ENCODE assay signal across 8 cellular contexts in the genomic region with DNA sequence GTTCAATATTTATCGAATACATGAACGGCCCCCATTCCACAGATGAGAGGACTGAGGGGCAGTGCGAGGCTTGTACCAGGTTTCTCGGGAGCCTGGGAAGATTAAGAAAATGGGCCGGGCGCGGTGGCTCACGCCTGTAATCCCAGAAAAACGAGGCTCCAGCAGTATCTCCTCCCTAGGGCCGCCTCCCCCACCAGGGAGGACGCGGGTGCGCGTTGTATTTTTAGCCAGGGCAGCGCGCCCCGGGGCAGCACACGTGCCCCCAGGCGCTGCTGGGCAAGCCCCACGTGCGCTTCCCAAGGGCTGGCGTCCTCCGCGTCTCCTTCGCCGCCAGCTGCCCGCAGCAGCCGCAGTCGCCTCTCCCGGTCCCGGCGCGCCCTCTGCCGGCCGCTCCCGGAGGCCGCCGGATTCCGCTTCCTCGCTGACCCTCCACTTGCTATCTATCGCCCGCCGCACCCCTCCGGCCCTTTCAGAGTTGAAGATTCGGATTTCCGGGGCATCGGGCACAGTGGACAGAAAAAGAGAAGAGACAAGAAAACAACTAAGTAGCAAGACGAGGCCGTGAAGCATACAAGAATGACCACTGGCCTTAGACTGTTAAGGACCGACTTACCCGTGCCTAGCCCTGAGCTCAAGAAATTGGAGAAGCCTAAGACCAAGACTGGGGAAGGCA. TPM values are rescaled to one million over a fixed set of nuclear protein-coding genes. Genes with fewer than 3 reads are reported as not detected.
DNase-seq lines count a peak whose midpoint lies in the region; ATAC-seq and TF ChIP-seq lines count a peak whose summit lies in the region.

No MANE protein-coding gene starts in this region.

- H3K36me3 Mint-ChIP-seq in WTC11 = no peaks in the 10 kb centered on the region

- no peak overlapping the region for H3K27ac Mint-ChIP-seq in WTC11

- peaks cover 76% of the 10 kb centered on the region for H3K27me3 Mint-ChIP-seq in WTC11 (ENCODE audit: low read depth)

- in situ Hi-C loops in ACHN (cut with HindIII; ENCODE audit: low pct_ligation_motif_present, low pct_unique_long_range_greater_than_20kb, low sequenced_read_pairs) (no loop called here), GM13977 (cut with MboI; ENCODE audit: low pct_unique_long_range_greater_than_20kb, low sequenced_read_pairs, unreplicated experiment) (loop anchor here (10.0 kb wide), 1 partner anchor 242 kb away; no protein-coding TSS in a partner anchor)

- DNase-seq in ACHN = peak; percentile 86
- peak; percentile 89 for DNase-seq in GM13977 (ENCODE audit: low spot score)
- DNase-seq in NCI-H2171 treated with DMSO at 0.1 percent for 48 hours (lab: John Stamatoyannopoulos, UW) = peak; percentile 69
- peak; percentile 94 for DNase-seq in WTC11 (ENCODE audit: low spot score)
- DNase-seq in cerebellum (ENCODE audit: low spot score) = peak; percentile 86
- peak; percentile 82 for DNase-seq in kidney tubule cell (ENCODE audit: low spot score)
- DNase-seq in stimulated activated CD4-positive, alpha-beta T cell treated with anti-CD3 and anti-CD28 coated beads, Interleukin-1b, Interleukin-23, amount 100 ng/mL, for 48 hours = peak; percentile 59

- ATAC-seq in WTC11 (peak; percentile 27), HG02759 (IDR thresholded peaks at IDR 0.05; ENCODE audit: unreplicated experiment) (no peak)

- peak; percentile 94 for TF ChIP-seq CTCF in GM13977 (IDR thresholded peaks at IDR 0.05; ENCODE audit: extremely low read depth, insufficient read depth, missing control alignments)
- peak; percentile 90; the same call in 1 of the 2 replicates for TF ChIP-seq CTCF in WTC11 (IDR thresholded peaks at IDR 0.05)

- CTCF ChIA-PET in WTC11 (lab: Charles Lee) = interaction anchor here (0.6 to 4.1 kb wide), 30 partner anchors 8 to 250 kb away, joined by 3 to 119 read pairs (median 4); a partner anchor contains a TSS

- H3K4me1 Mint-ChIP-seq in WTC11 = peaks cover 23% of the 10 kb centered on the region

- H3K4me3 Mint-ChIP-seq in WTC11 = peak overlapping the region; percentile 70

- POLR2A ChIA-PET in WTC11 (lab: Charles Lee) = interaction anchor here (1.2 to 1.4 kb wide), 2 partner anchors 12 to 16 kb away, joined by 3 to 7 read pairs; no protein-coding TSS in a partner anchor

- no peaks in the 10 kb centered on the region for H3K9me3 Mint-ChIP-seq in WTC11

TF ChIP-seq in WTC11, 78 proteins besides CTCF, POLR2A, EP300 and RAD21 (continues in another document):
- TF ChIP-seq, protein P1, sequence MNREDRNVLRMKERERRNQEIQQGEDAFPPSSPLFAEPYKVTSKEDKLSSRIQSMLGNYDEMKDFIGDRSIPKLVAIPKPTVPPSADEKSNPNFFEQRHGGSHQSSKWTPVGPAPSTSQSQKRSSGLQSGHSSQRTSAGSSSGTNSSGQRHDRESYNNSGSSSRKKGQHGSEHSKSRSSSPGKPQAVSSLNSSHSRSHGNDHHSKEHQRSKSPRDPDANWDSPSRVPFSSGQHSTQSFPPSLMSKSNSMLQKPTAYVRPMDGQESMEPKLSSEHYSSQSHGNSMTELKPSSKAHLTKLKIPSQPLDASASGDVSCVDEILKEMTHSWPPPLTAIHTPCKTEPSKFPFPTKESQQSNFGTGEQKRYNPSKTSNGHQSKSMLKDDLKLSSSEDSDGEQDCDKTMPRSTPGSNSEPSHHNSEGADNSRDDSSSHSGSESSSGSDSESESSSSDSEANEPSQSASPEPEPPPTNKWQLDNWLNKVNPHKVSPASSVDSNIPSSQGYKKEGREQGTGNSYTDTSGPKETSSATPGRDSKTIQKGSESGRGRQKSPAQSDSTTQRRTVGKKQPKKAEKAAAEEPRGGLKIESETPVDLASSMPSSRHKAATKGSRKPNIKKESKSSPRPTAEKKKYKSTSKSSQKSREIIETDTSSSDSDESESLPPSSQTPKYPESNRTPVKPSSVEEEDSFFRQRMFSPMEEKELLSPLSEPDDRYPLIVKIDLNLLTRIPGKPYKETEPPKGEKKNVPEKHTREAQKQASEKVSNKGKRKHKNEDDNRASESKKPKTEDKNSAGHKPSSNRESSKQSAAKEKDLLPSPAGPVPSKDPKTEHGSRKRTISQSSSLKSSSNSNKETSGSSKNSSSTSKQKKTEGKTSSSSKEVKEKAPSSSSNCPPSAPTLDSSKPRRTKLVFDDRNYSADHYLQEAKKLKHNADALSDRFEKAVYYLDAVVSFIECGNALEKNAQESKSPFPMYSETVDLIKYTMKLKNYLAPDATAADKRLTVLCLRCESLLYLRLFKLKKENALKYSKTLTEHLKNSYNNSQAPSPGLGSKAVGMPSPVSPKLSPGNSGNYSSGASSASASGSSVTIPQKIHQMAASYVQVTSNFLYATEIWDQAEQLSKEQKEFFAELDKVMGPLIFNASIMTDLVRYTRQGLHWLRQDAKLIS (CRISPR knock-in tag; IDR thresholded peaks at IDR 0.05; ENCODE audit: borderline replicate concordance) = no peak
- TF ChIP-seq GTF2I (CRISPR knock-in tag; conservative IDR thresholded peaks at IDR 0.05) (peak; percentile 68; the same call in 1 of the 2 replicates), CREB1 (CRISPR knock-in tag; IDR thresholded peaks at IDR 0.05) (no peak), ESRRA (CRISPR knock-in tag; IDR thresholded peaks at IDR 0.05; ENCODE audit: borderline replicate concordance) (peak; percentile 80), MXD4 (CRISPR knock-in tag; IDR thresholded peaks at IDR 0.05; ENCODE audit: borderline replicate concordance) (no peak), ZNF671 (CRISPR knock-in tag; IDR thresholded peaks at IDR 0.05) (no peak), ZNF121 (CRISPR knock-in tag; IDR thresholded peaks at IDR 0.05) (0 out of 2 replicates have a peak, but pooled peaks have one; percentile 20), GABPB1 (CRISPR knock-in tag; IDR thresholded peaks at IDR 0.05) (peak; percentile 54; the same call in 1 of the 2 replicates), NR2C2 (CRISPR knock-in tag; IDR thresholded peaks at IDR 0.05) (no peak), TCF7 (CRISPR knock-in tag; IDR thresholded peaks at IDR 0.05; ENCODE audit: low read depth) (no peak), RORB (CRISPR knock-in tag; IDR thresholded peaks at IDR 0.05) (no peak), GRHL2 (CRISPR knock-in tag; IDR thresholded peaks at IDR 0.05; ENCODE audit: insufficient replicate concordance, severe bottlenecking) (no peak), ATF1 (CRISPR knock-in tag; IDR thresholded peaks at IDR 0.05) (no peak)
- TF ChIP-seq, protein P2, sequence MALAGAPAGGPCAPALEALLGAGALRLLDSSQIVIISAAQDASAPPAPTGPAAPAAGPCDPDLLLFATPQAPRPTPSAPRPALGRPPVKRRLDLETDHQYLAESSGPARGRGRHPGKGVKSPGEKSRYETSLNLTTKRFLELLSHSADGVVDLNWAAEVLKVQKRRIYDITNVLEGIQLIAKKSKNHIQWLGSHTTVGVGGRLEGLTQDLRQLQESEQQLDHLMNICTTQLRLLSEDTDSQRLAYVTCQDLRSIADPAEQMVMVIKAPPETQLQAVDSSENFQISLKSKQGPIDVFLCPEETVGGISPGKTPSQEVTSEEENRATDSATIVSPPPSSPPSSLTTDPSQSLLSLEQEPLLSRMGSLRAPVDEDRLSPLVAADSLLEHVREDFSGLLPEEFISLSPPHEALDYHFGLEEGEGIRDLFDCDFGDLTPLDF (CRISPR knock-in tag; IDR thresholded peaks at IDR 0.05) = peak; percentile 71; the same call in 1 of the 2 replicates
- TF ChIP-seq, protein P3, sequence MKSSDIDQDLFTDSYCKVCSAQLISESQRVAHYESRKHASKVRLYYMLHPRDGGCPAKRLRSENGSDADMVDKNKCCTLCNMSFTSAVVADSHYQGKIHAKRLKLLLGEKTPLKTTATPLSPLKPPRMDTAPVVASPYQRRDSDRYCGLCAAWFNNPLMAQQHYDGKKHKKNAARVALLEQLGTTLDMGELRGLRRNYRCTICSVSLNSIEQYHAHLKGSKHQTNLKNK (CRISPR knock-in tag; IDR thresholded peaks at IDR 0.05) = no peak
- TF ChIP-seq, protein P4, sequence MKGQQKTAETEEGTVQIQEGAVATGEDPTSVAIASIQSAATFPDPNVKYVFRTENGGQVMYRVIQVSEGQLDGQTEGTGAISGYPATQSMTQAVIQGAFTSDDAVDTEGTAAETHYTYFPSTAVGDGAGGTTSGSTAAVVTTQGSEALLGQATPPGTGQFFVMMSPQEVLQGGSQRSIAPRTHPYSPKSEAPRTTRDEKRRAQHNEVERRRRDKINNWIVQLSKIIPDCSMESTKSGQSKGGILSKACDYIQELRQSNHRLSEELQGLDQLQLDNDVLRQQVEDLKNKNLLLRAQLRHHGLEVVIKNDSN (CRISPR knock-in tag; IDR thresholded peaks at IDR 0.05) = peak; percentile 84
- TF ChIP-seq, protein P5, sequence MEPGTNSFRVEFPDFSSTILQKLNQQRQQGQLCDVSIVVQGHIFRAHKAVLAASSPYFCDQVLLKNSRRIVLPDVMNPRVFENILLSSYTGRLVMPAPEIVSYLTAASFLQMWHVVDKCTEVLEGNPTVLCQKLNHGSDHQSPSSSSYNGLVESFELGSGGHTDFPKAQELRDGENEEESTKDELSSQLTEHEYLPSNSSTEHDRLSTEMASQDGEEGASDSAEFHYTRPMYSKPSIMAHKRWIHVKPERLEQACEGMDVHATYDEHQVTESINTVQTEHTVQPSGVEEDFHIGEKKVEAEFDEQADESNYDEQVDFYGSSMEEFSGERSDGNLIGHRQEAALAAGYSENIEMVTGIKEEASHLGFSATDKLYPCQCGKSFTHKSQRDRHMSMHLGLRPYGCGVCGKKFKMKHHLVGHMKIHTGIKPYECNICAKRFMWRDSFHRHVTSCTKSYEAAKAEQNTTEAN (CRISPR knock-in tag; IDR thresholded peaks at IDR 0.05) = peak; percentile 81; the same call in 1 of the 2 replicates
- TF ChIP-seq, protein P6, sequence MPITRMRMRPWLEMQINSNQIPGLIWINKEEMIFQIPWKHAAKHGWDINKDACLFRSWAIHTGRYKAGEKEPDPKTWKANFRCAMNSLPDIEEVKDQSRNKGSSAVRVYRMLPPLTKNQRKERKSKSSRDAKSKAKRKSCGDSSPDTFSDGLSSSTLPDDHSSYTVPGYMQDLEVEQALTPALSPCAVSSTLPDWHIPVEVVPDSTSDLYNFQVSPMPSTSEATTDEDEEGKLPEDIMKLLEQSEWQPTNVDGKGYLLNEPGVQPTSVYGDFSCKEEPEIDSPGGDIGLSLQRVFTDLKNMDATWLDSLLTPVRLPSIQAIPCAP (CRISPR knock-in tag; IDR thresholded peaks at IDR 0.05) = no peak

RNA-seq across cellular contexts. Expression of a gene that starts 1.9 kb away (rescaled TPM):
- total RNA-seq in WTC11 (2021) (26.8 to 36.5 TPM (median 35.2 TPM) in 3 replicates), cerebellum (1.5 TPM)

RNA-seq across cellular contexts. Expression of a gene that starts 11.1 kb away (rescaled TPM):
- 929 to 1,021 TPM (median 936 TPM) in 3 replicates for total RNA-seq in WTC11 (2021)
- 81.6 TPM for total RNA-seq in cerebellum

RNA-seq across cellular contexts. Expression of a gene that starts 14.8 kb away (rescaled TPM):
- total RNA-seq in WTC11 (2021) (5.6 to 6.4 TPM (median 6.2 TPM) in 3 replicates), cerebellum (0.18 TPM)

RNA-seq across cellular contexts. Expression of a gene that starts 18.8 kb away (rescaled TPM):
- 42.2 to 55.9 TPM (median 44.7 TPM) in 3 replicates for total RNA-seq in WTC11 (2021)
- 29.2 TPM for total RNA-seq in cerebellum

RNA-seq across cellular contexts. Expression of a gene that starts 32.8 kb away (rescaled TPM):
- total RNA-seq in WTC11 (2021) = 44.3 to 64.4 TPM (median 50.2 TPM) in 3 replicates
- 35.4 TPM for total RNA-seq in cerebellum

Comparison
In these comparisons a context has a peak if more than half of its experiments do, and no peak if none do; other contexts are left out.
1. RNA of a gene that starts 1.9 kb away (total RNA-seq): 26.8 to 36.5 TPM in WTC11; 1.5 TPM in cerebellum (single experiment); every median in the first group is over 10 times any median in the second.
2. RNA of a gene that starts 11.1 kb away (total RNA-seq): 929 to 1,021 TPM in WTC11; 81.6 TPM in cerebellum (single experiment); every median in the first group is over 10 times any median in the second.
3. Peak in every context shown above with its lines, with median percentiles within 50 percentile points of each other: DNase-seq.